Comparison of ENCODE assay signal across 33 cellular contexts in genomic region chr20:58208944-58209343, GRCh38. TPM values are rescaled to one million over a fixed set of nuclear protein-coding genes. Genes with fewer than 3 reads are reported as not detected.
"Had no signal": no experiment of that assay in that cellular context is flagged by ENCODE, and none has a peak within 500 bp of the region (broad histone marks: within the 10 kb centered on the region; RNA-seq: fewer than 3 reads in every experiment).

No MANE protein-coding gene starts in this region.

- H3K4me1 ChIP-seq: testis, uterus had no signal

- DNase-seq: activated CD4-positive, alpha-beta memory T cell treated with anti-CD3 and anti-CD28 coated beads, Interleukin-2, amount 10 ng/mL, durations not matched to agents 7 days and 5 days; activated CD4-positive, alpha-beta T cell treated with anti-CD3 and anti-CD28 coated beads for 1 hour; activated CD4-positive, alpha-beta T cell treated with anti-CD3 and anti-CD28 coated beads, Interleukin-2, amount 10 ng/mL, durations not matched to agents 7 days and 5 days; activated CD8-positive, alpha-beta memory T cell treated with anti-CD3 and anti-CD28 coated beads, Interleukin-2, amount 50 U/mL, for 48 hours; activated gamma-delta T cell treated with Interleukin-2 at 50 U/mL for 16 hours; activated naive CD4-positive, alpha-beta T cell treated with anti-CD3 and anti-CD28 coated beads, Interleukin-2, amount 50 U/mL, for 16 hours; activated T-cell treated with anti-CD3 and anti-CD28 coated beads, Interleukin-2, amount 50 U/mL, for 24 hours; amniotic stem cell; brain microvascular endothelial cell; cortex of kidney; heart left ventricle; immature natural killer cell; kidney; left colon; mammary epithelial cell; midbrain; naive thymus-derived CD8-positive, alpha-beta T cell; stimulated activated CD4-positive, alpha-beta T cell treated with anti-CD3 and anti-CD28 coated beads, Interleukin-12 subunit alpha, Interleukin-12 subunit beta, amount 100 ng/mL, for 4 hours; stimulated activated CD4-positive, alpha-beta T cell treated with anti-CD3 and anti-CD28 coated beads, Interleukin-4, amount 100 ng/mL, for 1 hour; stimulated activated naive CD8-positive, alpha-beta T cell treated with anti-CD3 and anti-CD28 coated beads, Interleukin-15, Interleukin-2, amounts not matched to agents 100 U/mL and 50 U/mL, for 24 hours; T1000; testis; transverse colon; uterus had no signal

- H3K27ac ChIP-seq: brain microvascular endothelial cell, heart left ventricle, neutrophil, skin epidermis, testis, transverse colon, uterus had no signal

- H3K27me3 ChIP-seq: testis, uterus had no signal

- H3K27ac Mint-ChIP-seq: activated CD4-positive, alpha-beta memory T cell treated with anti-CD3 and anti-CD28 coated beads, Interleukin-2, amount 10 ng/mL, durations not matched to agents 7 days and 5 days; activated T-cell treated with anti-CD3 and anti-CD28 coated beads, Interleukin-2, amount 50 U/mL, for 24 hours had no signal

- H3K36me3 Mint-ChIP-seq: immature natural killer cell; naive thymus-derived CD8-positive, alpha-beta T cell had no signal

- H3K36me3 ChIP-seq: brain microvascular endothelial cell, heart left ventricle, neutrophil, transverse colon, uterus had no signal

- H3K9me3 Mint-ChIP-seq: activated CD4-positive, alpha-beta memory T cell treated with anti-CD3 and anti-CD28 coated beads, Interleukin-2, amount 10 ng/mL, durations not matched to agents 7 days and 5 days; activated CD4-positive, alpha-beta T cell treated with anti-CD3 and anti-CD28 coated beads, Interleukin-2, amount 10 ng/mL, durations not matched to agents 7 days and 5 days; activated T-cell treated with anti-CD3 and anti-CD28 coated beads, Interleukin-2, amount 50 U/mL, for 24 hours; immature natural killer cell had no signal

- H3K4me3 ChIP-seq: heart left ventricle, skin epidermis, transverse colon, uterus had no signal

- H3K9me3 ChIP-seq: heart left ventricle, neutrophil, testis, transverse colon, uterus had no signal

- ATAC-seq: esophagus mucosa; stimulated activated naive CD8-positive, alpha-beta T cell treated with anti-CD3 and anti-CD28 coated beads, Interleukin-15, Interleukin-2, amounts not matched to agents 100 U/mL and 50 U/mL, for 24 hours had no signal

- H3K4me3 Mint-ChIP-seq: activated CD4-positive, alpha-beta memory T cell treated with anti-CD3 and anti-CD28 coated beads, Interleukin-2, amount 10 ng/mL, durations not matched to agents 7 days and 5 days; activated CD4-positive, alpha-beta T cell treated with anti-CD3 and anti-CD28 coated beads, Interleukin-2, amount 10 ng/mL, durations not matched to agents 7 days and 5 days; activated T-cell treated with anti-CD3 and anti-CD28 coated beads, Interleukin-2, amount 50 U/mL, for 24 hours; immature natural killer cell had no signal

RNA-seq across cellular contexts. Expression of gene ANKRD60, which starts 19.5 kb away (rescaled TPM):
- total RNA-seq: activated CD4-positive, alpha-beta memory T cell treated with anti-CD3 and anti-CD28 coated beads, Interleukin-2, amount 10 ng/mL, durations not matched to agents 7 days and 5 days; activated CD4-positive, alpha-beta T cell treated with anti-CD3 and anti-CD28 coated beads, Interleukin-2, amount 10 ng/mL, durations not matched to agents 7 days and 5 days; astrocyte; chondrocyte; esophagus mucosa; heart left ventricle; kidney; left colon; liver; mammary epithelial cell; naive thymus-derived CD8-positive, alpha-beta T cell; osteocyte; posterior vena cava; sciatic nerve; transverse colon; uterus had no signal
- polyA plus RNA-seq: heart left ventricle; immature natural killer cell; liver; mammary epithelial cell; naive thymus-derived CD8-positive, alpha-beta T cell had no signal
